ENCODE assay signal across 31 cellular contexts in the genomic region with DNA sequence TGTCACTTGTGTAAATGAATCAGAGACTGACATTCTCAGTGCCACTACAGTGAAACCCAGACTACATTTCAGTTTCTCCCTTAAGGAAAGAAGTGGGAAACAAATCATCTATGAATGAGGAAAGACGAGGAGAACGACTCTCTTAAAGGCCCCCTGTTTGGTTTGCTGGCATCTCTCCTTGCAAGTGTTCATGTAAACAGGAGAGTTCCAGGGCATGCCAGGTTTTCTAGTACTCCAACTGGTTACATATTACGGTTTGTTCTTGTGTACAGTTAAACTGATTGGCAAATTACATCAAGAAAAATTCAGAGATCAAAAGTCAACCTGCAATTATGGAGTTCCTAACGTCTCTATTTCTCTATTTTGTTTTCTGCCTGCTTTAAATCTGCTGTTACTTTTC.
"Had no signal": no experiment of that assay in that cellular context is flagged by ENCODE, and none has a peak within 500 bp of the region (broad histone marks: within the 10 kb centered on the region; RNA-seq: fewer than 3 reads in every experiment).

No MANE protein-coding gene starts in this region.

- H3K27ac ChIP-seq: left ventricle myocardium inferior, pancreas, prostate gland, sigmoid colon, spleen, tibial nerve, uterus had no signal

- FAIRE-seq: islet of Langerhans, kidney, pancreas, small intestine had no signal

- H3K4me3 ChIP-seq: left ventricle myocardium inferior, lung, pancreas, prostate gland, sigmoid colon, spleen, tibial nerve, uterus had no signal

- DNase-seq: hypothalamus; immature natural killer cell; kidney; left ventricle myocardium inferior; mesendoderm; naive B cell; natural killer cell; nephron progenitor cell; pancreas; posterior cingulate gyrus; retina; right cardiac atrium; sigmoid colon; small intestine; spleen; stimulated activated CD4-positive, alpha-beta T cell treated with anti-CD3 and anti-CD28 coated beads, Interleukin-1b, Interleukin-23, amount 100 ng/mL, for 48 hours; stimulated activated CD4-positive, alpha-beta T cell treated with anti-CD3 and anti-CD28 coated beads, Interleukin-2, amount 100 ng/mL, for 48 hours; stimulated activated CD4-positive, alpha-beta T cell treated with anti-CD3 and anti-CD28 coated beads, Interleukin-4, amount 100 ng/mL, for 4 hours; stimulated activated CD8-positive, alpha-beta memory T cell treated with anti-CD3 and anti-CD28 coated beads, Interleukin-4, amount 100 ng/mL, for 48 hours; stimulated activated naive CD4-positive, alpha-beta T cell treated with Interleukin-2 at 50 U/mL for 16 hours; stimulated activated naive CD8-positive, alpha-beta T cell treated with anti-CD3 and anti-CD28 coated beads, Interleukin-15, amount 100 ng/mL, for 72 hours; substantia nigra; uterus had no signal

- ATAC-seq: left colon; natural killer cell; pancreas; right cardiac atrium; stimulated activated memory B cell treated with anti-CD40 and anti-IgM and Interleukin-4, amounts not matched to agents 10 μg/mL and 1 μg/mL and 100 μg/mL, for 72 hours; stimulated activated naive CD8-positive, alpha-beta T cell treated with anti-CD3 and anti-CD28 coated beads, Interleukin-15, amount 100 ng/mL, for 72 hours had no signal

- H3K36me3 Mint-ChIP-seq: immature natural killer cell; mesothelial cell of epicardium; naive B cell; natural killer cell; stimulated activated memory B cell treated with anti-CD40 and anti-IgM and Interleukin-4, amounts not matched to agents 10 μg/mL and 1 μg/mL and 100 μg/mL, for 72 hours; type B pancreatic cell had no signal

- H3K4me1 Mint-ChIP-seq: immature natural killer cell; mesothelial cell of epicardium; naive B cell; natural killer cell; nephron progenitor cell; stimulated activated memory B cell treated with anti-CD40 and anti-IgM and Interleukin-4, amounts not matched to agents 10 μg/mL and 1 μg/mL and 100 μg/mL, for 72 hours; stimulated activated naive CD8-positive, alpha-beta T cell treated with anti-CD3 and anti-CD28 coated beads, Interleukin-15, amount 100 ng/mL, for 72 hours had no signal

- H3K9me3 Mint-ChIP-seq: mesothelial cell of epicardium; nephron progenitor cell; stimulated activated naive CD8-positive, alpha-beta T cell treated with anti-CD3 and anti-CD28 coated beads, Interleukin-15, amount 100 ng/mL, for 72 hours; type B pancreatic cell had no signal

- H3K27me3 Mint-ChIP-seq: naive B cell; stimulated activated memory B cell treated with anti-CD40 and anti-IgM and Interleukin-4, amounts not matched to agents 10 μg/mL and 1 μg/mL and 100 μg/mL, for 72 hours; stimulated activated naive CD8-positive, alpha-beta T cell treated with anti-CD3 and anti-CD28 coated beads, Interleukin-15, amount 100 ng/mL, for 72 hours; type B pancreatic cell had no signal

- H3K27ac Mint-ChIP-seq: immature natural killer cell; mesothelial cell of epicardium; naive B cell; natural killer cell; nephron progenitor cell; stimulated activated memory B cell treated with anti-CD40 and anti-IgM and Interleukin-4, amounts not matched to agents 10 μg/mL and 1 μg/mL and 100 μg/mL, for 72 hours; stimulated activated naive CD8-positive, alpha-beta T cell treated with anti-CD3 and anti-CD28 coated beads, Interleukin-15, amount 100 ng/mL, for 72 hours; type B pancreatic cell had no signal

- H3K9me3 ChIP-seq: left ventricle myocardium inferior, pancreas, prostate gland, sigmoid colon, spleen, tibial nerve, uterus had no signal

- H3K36me3 ChIP-seq: left ventricle myocardium inferior, pancreas, prostate gland, sigmoid colon, spleen, tibial nerve, uterus had no signal

- H3K27me3 ChIP-seq: sigmoid colon, spleen, tibial nerve, uterus had no signal

- H3K4me1 ChIP-seq: left ventricle myocardium inferior, pancreas, prostate gland, sigmoid colon, spleen, tibial nerve, uterus had no signal

- H3K4me3 Mint-ChIP-seq: immature natural killer cell; mesothelial cell of epicardium; naive B cell; natural killer cell; nephron progenitor cell; stimulated activated memory B cell treated with anti-CD40 and anti-IgM and Interleukin-4, amounts not matched to agents 10 μg/mL and 1 μg/mL and 100 μg/mL, for 72 hours; stimulated activated naive CD8-positive, alpha-beta T cell treated with anti-CD3 and anti-CD28 coated beads, Interleukin-15, amount 100 ng/mL, for 72 hours; type B pancreatic cell had no signal
